ENCODE assay signal across 12 cellular contexts in genomic region chr22:47918276-47918928, GRCh38.
DNase-seq lines count a peak whose midpoint lies in the region; ATAC-seq, FAIRE-seq and TF ChIP-seq lines count a peak whose summit lies in the region.
"Had no signal": no experiment of that assay in that cellular context is flagged by ENCODE, and none has a peak within 500 bp of the region (broad histone marks: within the 10 kb centered on the region; RNA-seq: fewer than 3 reads in every experiment).

No MANE protein-coding gene starts in this region.

- 81 to 85% methylated on average over 15 of the region's 15 CpGs for WGBS in ectodermal cell, 2 experiments
- WGBS in thyroid gland, 2 donors: 60 to 71% methylated on average over 13 to 14 of the region's 15 CpGs

- CTCF ChIA-PET in T-cell (lab: Charles Lee): no interaction called here

- FAIRE-seq in RCC 7860 (lab: Jason Lieb, UNC): no peak
- FAIRE-seq: endothelial cell of umbilical vein, islet of Langerhans had no signal

- TF ChIP-seq POLR2A in thyroid gland (IDR thresholded peaks at IDR 0.05): no peak

- POLR2A ChIA-PET in T-cell (lab: Charles Lee): no interaction called here

- peak; percentile 63 to 94 (median 69) for ATAC-seq in T-cell (replicated peaks in 1 of 4)
- ATAC-seq in stimulated activated naive CD8-positive, alpha-beta T cell treated with anti-CD3 and anti-CD28 coated beads, Interleukin-15, Interleukin-2, amounts not matched to agents 100 U/mL and 50 U/mL, for 24 hours: peak; percentile 65

- H3K4me1 ChIP-seq in ectodermal cell (ENCODE audit: control insufficient read depth, insufficient read depth, low read length) (peaks cover 4% of the 10 kb centered on the region), thyroid gland (peaks cover 0 to 4% of the 10 kb centered on the region in 2 donors)

- H3K4me1 Mint-ChIP-seq in T-cell: peaks cover 17 to 26% (median 18%) of the 10 kb centered on the region in 3 donors

- no peaks in the 10 kb centered on the region for H3K36me3 Mint-ChIP-seq in T-cell

- peaks cover 0 to 3% of the 10 kb centered on the region in 2 donors for H3K27me3 Mint-ChIP-seq in T-cell

- H3K36me3 ChIP-seq in ectodermal cell (ENCODE audit: control insufficient read depth, insufficient read depth, low read length): no peaks in the 10 kb centered on the region
- H3K36me3 ChIP-seq in thyroid gland: no peaks in the 10 kb centered on the region
- H3K36me3 ChIP-seq: neutrophil had no signal

- peak overlapping the region in 1 of 3 donors; percentile 46 for H3K4me3 Mint-ChIP-seq in T-cell

- H3K27ac Mint-ChIP-seq in T-cell: peak overlapping the region in 1 of 2 donors; percentile 39

- intact Hi-C loops in thyroid gland (cut with DNase I): no loop called here

- peak; percentile 42 for DNase-seq in stimulated activated CD4-positive, alpha-beta T cell treated with anti-CD3 and anti-CD28 coated beads, Interleukin-15, amount 100 ng/mL, for 24 hours
- DNase-seq in stimulated activated CD4-positive, alpha-beta T cell treated with anti-CD3 and anti-CD28 coated beads, Interleukin-4, amount 100 ng/mL, for 4 hours: no peak
- DNase-seq in T-cell (peak in 23 of 34 experiments; percentile 4 to 58 (median 18)), thyroid gland (no peak), RCC 7860 (ENCODE audit: low spot score) (no peak), NCI-H1694 (lab: John Stamatoyannopoulos, UW) (no peak)
- DNase-seq in stimulated activated naive CD8-positive, alpha-beta T cell treated with anti-CD3 and anti-CD28 coated beads, Interleukin-15, Interleukin-2, amounts not matched to agents 100 U/mL and 50 U/mL, for 24 hours: peak; percentile 28
- DNase-seq: AML-193 had no signal

- H3K9me3 ChIP-seq in ectodermal cell (ENCODE audit: control insufficient read depth, low read length) (no peaks in the 10 kb centered on the region), thyroid gland (no peaks in the 10 kb centered on the region)
- H3K9me3 ChIP-seq: neutrophil had no signal

- TF ChIP-seq CTCF in thyroid gland (IDR thresholded peaks at IDR 0.05): no peak

- H3K9me3 Mint-ChIP-seq in T-cell: no peaks in the 10 kb centered on the region

- no peak overlapping the region for H3K4me3 ChIP-seq in ectodermal cell (ENCODE audit: insufficient read depth, low read depth, low read length)
- no peak overlapping the region for H3K4me3 ChIP-seq in thyroid gland (replicated peaks in 1 of 3)

- H3K27me3 ChIP-seq in ectodermal cell (ENCODE audit: control insufficient read depth, insufficient read depth, low read length, poor library complexity, severe bottlenecking): no peaks in the 10 kb centered on the region
- H3K27me3 ChIP-seq in thyroid gland: no peaks in the 10 kb centered on the region
- H3K27me3 ChIP-seq: neutrophil had no signal

- H3K27ac ChIP-seq in ectodermal cell (ENCODE audit: insufficient read depth, low read depth, low read length, poor library complexity, severe bottlenecking) (peak overlapping the region; percentile 44), thyroid gland (no peak overlapping the region)
- H3K27ac ChIP-seq: neutrophil had no signal

Comparison
In these comparisons a context has a peak if more than half of its experiments do, and no peak if none do; other contexts are left out.
1. DNase-seq: peak in stimulated activated CD4-positive, alpha-beta T cell treated with anti-CD3 and anti-CD28 coated beads, Interleukin-15, amount 100 ng/mL, for 24 hours (single experiment), T-cell (23 of 34) and stimulated activated naive CD8-positive, alpha-beta T cell treated with anti-CD3 and anti-CD28 coated beads, Interleukin-15, Interleukin-2, amounts not matched to agents 100 U/mL and 50 U/mL, for 24 hours (single experiment); none in stimulated activated CD4-positive, alpha-beta T cell treated with anti-CD3 and anti-CD28 coated beads, Interleukin-4, amount 100 ng/mL, for 4 hours (0 of 2), thyroid gland (0 of 2), RCC 7860 (single experiment) and NCI-H1694 (single experiment).